8 cellular contexts compared by ENCODE assay signal in genomic region chr19:49766007-49766937, GRCh38. TPM values are rescaled to one million over a fixed set of nuclear protein-coding genes. Genes with fewer than 3 reads are reported as not detected.
DNase-seq lines count a peak whose midpoint lies in the region; ATAC-seq, FAIRE-seq and TF ChIP-seq lines count a peak whose summit lies in the region.

No MANE protein-coding gene starts in this region.

- CTCF ChIA-PET in Caco-2 (lab: Charles Lee): interaction anchor here (0.6 to 1.5 kb wide), 9 partner anchors 19 to 959 kb away, joined by 3 to 8 read pairs (median 4); partner anchors contain the start of genes NTF4 and PRMT1
- CTCF ChIA-PET in activated CD8-positive, alpha-beta memory T cell treated with anti-CD3 and anti-CD28 coated beads, Interleukin-2, amount 10 ng/mL, durations not matched to agents 7 days and 5 days (lab: Charles Lee): interaction anchor here (0.6 to 1.5 kb wide), 6 partner anchors 10 to 110 kb away, joined by 3 to 4 read pairs (median 3); no protein-coding TSS in a partner anchor

- POLR2A ChIA-PET in Caco-2 (lab: Charles Lee): interaction anchor here (0.5 to 1.3 kb wide), 26 partner anchors 15 to 562 kb away, joined by 3 to 13 read pairs (median 4); partner anchors contain the start of genes AKT1S1, ALDH16A1, ATF5 and NUP62

- no peaks in the 10 kb centered on the region for H3K9me3 Mint-ChIP-seq in Caco-2 (ENCODE audit: unreplicated experiment)
- no peaks in the 10 kb centered on the region for H3K9me3 Mint-ChIP-seq in activated CD8-positive, alpha-beta memory T cell treated with anti-CD3 and anti-CD28 coated beads, Interleukin-2, amount 10 ng/mL, durations not matched to agents 7 days and 5 days (ENCODE audit: low read depth)
- H3K9me3 Mint-ChIP-seq in effector memory CD8-positive, alpha-beta T cell: no peaks in the 10 kb centered on the region
- H3K9me3 Mint-ChIP-seq in memory B cell: no peaks in the 10 kb centered on the region

- intact Hi-C loops in Caco-2 (cut with micrococcal nuclease; ENCODE audit: unreplicated experiment): loop anchor here (1.0 to 5.0 kb wide), 6 partner anchors 43 to 125 kb away; partner anchors contain the start of genes AKT1S1, PRMT1, PTOV1 and RRAS

- peaks cover 24% of the 10 kb centered on the region for H3K4me1 Mint-ChIP-seq in Caco-2 (ENCODE audit: low read depth, unreplicated experiment)
- peaks cover 31% of the 10 kb centered on the region for H3K4me1 Mint-ChIP-seq in activated CD8-positive, alpha-beta memory T cell treated with anti-CD3 and anti-CD28 coated beads, Interleukin-2, amount 10 ng/mL, durations not matched to agents 7 days and 5 days
- peaks cover 26% of the 10 kb centered on the region in 2 donors for H3K4me1 Mint-ChIP-seq in effector memory CD8-positive, alpha-beta T cell (ENCODE audit: low read depth in 2 of 2)
- H3K4me1 Mint-ChIP-seq in memory B cell: peaks cover 15% of the 10 kb centered on the region

- no peak for TF ChIP-seq CTCF in Caco-2 (IDR thresholded peaks at IDR 0.05; ENCODE audit: insufficient read depth in 1 of 2, low read depth in 1 of 2, low read length in 1 of 2, severe bottlenecking in 1 of 2, unreplicated experiment in 1 of 2)

- DNase-seq in Caco-2 (peak; percentile 100), HTR-8/SVneo (ENCODE audit: insufficient read length, low spot score) (peak; percentile 100), NOMO-1 treated with DMSO at 0.1 percent for 48 hours (lab: John Stamatoyannopoulos, UW; ENCODE audit: unreplicated experiment) (peak; percentile 100), memory B cell (ENCODE audit: low spot score in 2 of 2) (peak; percentile 86 to 98)
- DNase-seq in activated CD8-positive, alpha-beta memory T cell treated with anti-CD3 and anti-CD28 coated beads, Interleukin-2, amount 10 ng/mL, durations not matched to agents 7 days and 5 days: peak; percentile 100
- DNase-seq in effector memory CD8-positive, alpha-beta T cell: peak; percentile 97 to 98 (median 98)
- DNase-seq in stimulated activated CD8-positive, alpha-beta memory T cell treated with anti-CD3 and anti-CD28 coated beads, Interleukin-12 subunit alpha, Interleukin-12 subunit beta, amount 100 ng/mL, for 1 hour (ENCODE audit: low read depth): peak; percentile 98

- H3K27me3 Mint-ChIP-seq in Caco-2 (ENCODE audit: insufficient read depth, unreplicated experiment) (no peaks in the 10 kb centered on the region), memory B cell (no peaks in the 10 kb centered on the region)
- no peaks in the 10 kb centered on the region for H3K27me3 Mint-ChIP-seq in activated CD8-positive, alpha-beta memory T cell treated with anti-CD3 and anti-CD28 coated beads, Interleukin-2, amount 10 ng/mL, durations not matched to agents 7 days and 5 days
- H3K27me3 Mint-ChIP-seq in effector memory CD8-positive, alpha-beta T cell: no peaks in the 10 kb centered on the region

- peak; percentile 97 for FAIRE-seq in HTR-8/SVneo (lab: Jason Lieb, UNC)

- ATAC-seq in GM21381 (IDR thresholded peaks at IDR 0.05; ENCODE audit: unreplicated experiment) (peak; percentile 83), memory B cell (ENCODE audit: low read depth) (peak; percentile 83)
- peak; percentile 90 for ATAC-seq in activated CD8-positive, alpha-beta memory T cell treated with anti-CD3 and anti-CD28 coated beads, Interleukin-2, amount 10 ng/mL, durations not matched to agents 7 days and 5 days
- ATAC-seq in effector memory CD8-positive, alpha-beta T cell (replicated peaks): peak; percentile 85

- no peaks in the 10 kb centered on the region for H3K9me3 ChIP-seq in Caco-2

- no peaks in the 10 kb centered on the region for H3K27me3 ChIP-seq in Caco-2 (replicated peaks; ENCODE audit: control insufficient read depth, insufficient read depth, low read length)

- H3K27ac Mint-ChIP-seq in Caco-2 (ENCODE audit: unreplicated experiment) (peak overlapping the region; percentile 78), memory B cell (peak overlapping the region; percentile 89)
- H3K27ac Mint-ChIP-seq in activated CD8-positive, alpha-beta memory T cell treated with anti-CD3 and anti-CD28 coated beads, Interleukin-2, amount 10 ng/mL, durations not matched to agents 7 days and 5 days: peak overlapping the region; percentile 93
- H3K27ac Mint-ChIP-seq in effector memory CD8-positive, alpha-beta T cell: peak overlapping the region; percentile 75 to 93

- H3K4me3 Mint-ChIP-seq in Caco-2 (ENCODE audit: unreplicated experiment) (peak overlapping the region; percentile 86), memory B cell (peak overlapping the region; percentile 93)
- peak overlapping the region; percentile 89 for H3K4me3 Mint-ChIP-seq in activated CD8-positive, alpha-beta memory T cell treated with anti-CD3 and anti-CD28 coated beads, Interleukin-2, amount 10 ng/mL, durations not matched to agents 7 days and 5 days
- H3K4me3 Mint-ChIP-seq in effector memory CD8-positive, alpha-beta T cell: peak overlapping the region; percentile 85 to 91

- peak overlapping the region; percentile 44 for H3K4me3 ChIP-seq in Caco-2 (ENCODE audit: low read depth, low read length)

- H3K4me1 ChIP-seq in Caco-2: peaks cover 17% of the 10 kb centered on the region

- H3K36me3 ChIP-seq in Caco-2 (ENCODE audit: control insufficient read depth, insufficient read depth, low read length): no peaks in the 10 kb centered on the region

- H3K36me3 Mint-ChIP-seq in Caco-2 (ENCODE audit: insufficient read depth, unreplicated experiment): peaks cover 31% of the 10 kb centered on the region
- no peaks in the 10 kb centered on the region for H3K36me3 Mint-ChIP-seq in activated CD8-positive, alpha-beta memory T cell treated with anti-CD3 and anti-CD28 coated beads, Interleukin-2, amount 10 ng/mL, durations not matched to agents 7 days and 5 days
- peaks cover 15% of the 10 kb centered on the region for H3K36me3 Mint-ChIP-seq in effector memory CD8-positive, alpha-beta T cell (ENCODE audit: insufficient read depth)
- peaks cover 3% of the 10 kb centered on the region for H3K36me3 Mint-ChIP-seq in memory B cell

- TSS peak; percentile 100 for BruUV-seq in Caco-2 (replicated peaks; lab: Mats Ljungman, UMichigan)

RNA-seq across cellular contexts. Expression of gene AP2A1, which starts 0.5 kb away (rescaled TPM):
- total RNA-seq in Caco-2 (2022): 107 and 126 TPM in 2 replicates
- total RNA-seq in activated CD8-positive, alpha-beta memory T cell treated with anti-CD3 and anti-CD28 coated beads, Interleukin-2, amount 10 ng/mL, durations not matched to agents 7 days and 5 days: 100 to 1,000 TPM in 1 of 2 experiments, 10 to 100 TPM in 1; 85.3 to 102 TPM

RNA-seq across cellular contexts. Expression of gene TSKS, which starts 3.2 kb away (rescaled TPM):
- not detected in 2 replicates for total RNA-seq in Caco-2 (2022)
- total RNA-seq in activated CD8-positive, alpha-beta memory T cell treated with anti-CD3 and anti-CD28 coated beads, Interleukin-2, amount 10 ng/mL, durations not matched to agents 7 days and 5 days: 1 to 10 TPM in 1 of 2 experiments, under 1 TPM in 1; 0.47 to 1.3 TPM

RNA-seq across cellular contexts. Expression of gene FUZ, which starts 46.8 kb away (rescaled TPM):
- 0.75 and 0.93 TPM in 2 replicates for total RNA-seq in Caco-2 (2022)
- 10 to 100 TPM; 20.1 to 23.0 TPM for total RNA-seq in activated CD8-positive, alpha-beta memory T cell treated with anti-CD3 and anti-CD28 coated beads, Interleukin-2, amount 10 ng/mL, durations not matched to agents 7 days and 5 days

RNA-seq across cellular contexts. Expression of gene MED25, which starts 51.8 kb away (rescaled TPM):
- total RNA-seq in Caco-2 (2022): 102 and 104 TPM in 2 replicates
- total RNA-seq in activated CD8-positive, alpha-beta memory T cell treated with anti-CD3 and anti-CD28 coated beads, Interleukin-2, amount 10 ng/mL, durations not matched to agents 7 days and 5 days: 10 to 100 TPM; 57.5 to 70.5 TPM

Comparison
In these comparisons a context has a peak if more than half of its experiments do, and no peak if none do; other contexts are left out.
1. Peak in every context shown above with its lines: DNase-seq, ATAC-seq and H3K4me3 ChIP-seq.
2. RNA of gene FUZ, which starts 46.8 kb away (total RNA-seq): 20.1 to 23.0 TPM in activated CD8-positive, alpha-beta memory T cell treated with anti-CD3 and anti-CD28 coated beads, Interleukin-2, amount 10 ng/mL, durations not matched to agents 7 days and 5 days; 0.75 to 0.93 TPM in Caco-2; every median in the first group is over 10 times any median in the second.